ENCODE assay signal across 23 cellular contexts in genomic region chr12:116600959-116601358, GRCh38. TPM values are rescaled to one million over a fixed set of nuclear protein-coding genes. Genes with fewer than 3 reads are reported as not detected.
"Had no signal": no experiment of that assay in that cellular context is flagged by ENCODE, and none has a peak within 500 bp of the region (broad histone marks: within the 10 kb centered on the region; RNA-seq: fewer than 3 reads in every experiment).

No MANE protein-coding gene starts in this region.

- H2AFZ ChIP-seq: neural progenitor cell, parathyroid adenoma had no signal

- H3K36me3 ChIP-seq: heart right ventricle, neural progenitor cell, prostate gland, spleen, upper lobe of left lung, uterus had no signal

- H3K9me3 Mint-ChIP-seq: naive thymus-derived CD8-positive, alpha-beta T cell; stimulated activated memory B cell treated with anti-CD40 and anti-IgM and Interleukin-4, amounts not matched to agents 10 μg/mL and 1 μg/mL and 100 μg/mL, for 72 hours; stimulated activated naive CD8-positive, alpha-beta T cell treated with anti-CD3 and anti-CD28 coated beads, Interleukin-15, Interleukin-2, amounts not matched to agents 100 ng/mL and 50 ng/mL, for 24 hours had no signal

- H3K79me2 ChIP-seq: parathyroid adenoma had no signal

- H3K9ac ChIP-seq: neural progenitor cell, parathyroid adenoma had no signal

- H3K4me3 Mint-ChIP-seq: naive thymus-derived CD8-positive, alpha-beta T cell; neural progenitor cell; stimulated activated memory B cell treated with anti-CD40 and anti-IgM and Interleukin-4, amounts not matched to agents 10 μg/mL and 1 μg/mL and 100 μg/mL, for 72 hours; stimulated activated naive CD8-positive, alpha-beta T cell treated with anti-CD3 and anti-CD28 coated beads, Interleukin-15, Interleukin-2, amounts not matched to agents 100 ng/mL and 50 ng/mL, for 24 hours had no signal

- FAIRE-seq: endometrium, frontal cortex, islet of Langerhans had no signal

- H3K27me3 Mint-ChIP-seq: stimulated activated naive CD8-positive, alpha-beta T cell treated with anti-CD3 and anti-CD28 coated beads, Interleukin-15, Interleukin-2, amounts not matched to agents 100 ng/mL and 50 ng/mL, for 24 hours had no signal

- H3K27me3 ChIP-seq: neural progenitor cell, upper lobe of left lung, uterus had no signal

- H3K27ac ChIP-seq: neural progenitor cell, parathyroid adenoma, prostate gland, spleen had no signal

- H3K4me1 ChIP-seq: prostate gland had no signal

- H3K4me3 ChIP-seq: heart right ventricle, mucosa of descending colon, neural progenitor cell, prostate gland, spleen, upper lobe of left lung, uterus had no signal

- DNase-seq: effector memory CD4-positive, alpha-beta T cell; heart right ventricle; hypothalamus; kidney glomerular epithelial cell; mucosa of descending colon; naive thymus-derived CD8-positive, alpha-beta T cell; nucleus accumbens; spleen; stimulated activated CD4-positive, alpha-beta T cell treated with anti-CD3 and anti-CD28 coated beads, Interleukin-1b, Interleukin-23, amount 100 ng/mL, for 48 hours; stimulated activated CD4-positive, alpha-beta T cell treated with anti-CD3 and anti-CD28 coated beads, Interleukin-4, amount 100 ng/mL, for 24 hours; substantia nigra; upper lobe of left lung; uterus had no signal

- H3K36me3 Mint-ChIP-seq: naive thymus-derived CD8-positive, alpha-beta T cell; stimulated activated memory B cell treated with anti-CD40 and anti-IgM and Interleukin-4, amounts not matched to agents 10 μg/mL and 1 μg/mL and 100 μg/mL, for 72 hours had no signal

- H3K4me2 ChIP-seq: neural progenitor cell had no signal

- ATAC-seq: mucosa of descending colon; naive thymus-derived CD8-positive, alpha-beta T cell; sciatic nerve; stimulated activated memory B cell treated with anti-CD40 and anti-IgM and Interleukin-4, amounts not matched to agents 10 μg/mL and 1 μg/mL and 100 μg/mL, for 72 hours had no signal

- H3K9me3 ChIP-seq: heart right ventricle, mucosa of descending colon, prostate gland, spleen, upper lobe of left lung, uterus had no signal

- H3K27ac Mint-ChIP-seq: neural progenitor cell had no signal

RNA-seq across cellular contexts. Expression of gene MAP1LC3B2, which starts 41.8 kb away (rescaled TPM):
- total RNA-seq: skeletal muscle tissue had no signal
